Comparison of ENCODE assay signal across 30 cellular contexts in the genomic region with DNA sequence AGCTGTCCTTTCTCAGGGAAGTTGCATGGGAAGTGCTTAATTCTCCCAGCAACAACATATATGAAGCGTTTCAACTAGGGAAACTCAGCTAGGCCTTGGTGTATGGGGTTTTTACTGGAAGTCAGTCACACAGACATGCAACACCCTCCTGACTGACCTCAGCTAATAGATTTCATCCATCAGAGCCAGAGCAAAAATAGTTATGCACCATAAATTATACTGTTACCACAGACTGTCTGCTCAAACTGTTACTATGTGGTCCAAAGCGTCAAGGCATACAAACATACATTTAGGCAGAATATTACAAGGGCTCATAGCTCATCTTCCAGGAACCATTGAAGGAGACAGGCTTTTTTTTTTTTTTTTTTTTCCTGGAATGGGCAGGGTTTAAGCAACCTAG.
"Had no signal": no experiment of that assay in that cellular context is flagged by ENCODE, and none has a peak within 500 bp of the region (broad histone marks: within the 10 kb centered on the region; RNA-seq: fewer than 3 reads in every experiment).

No MANE protein-coding gene starts in this region.

- H3K9ac ChIP-seq: KMS-11 had no signal

- H3K4me1 Mint-ChIP-seq: activated B cell treated with CpG ODN at 0.5 μM for 24 hours; activated CD4-positive, alpha-beta T cell treated with anti-CD3 and anti-CD28 coated beads, Interleukin-2, amount 10 ng/mL, durations not matched to agents 24 days and 14 days; activated CD8-positive, alpha-beta memory T cell treated with anti-CD3 and anti-CD28 coated beads, Interleukin-2, amount 10 ng/mL, durations not matched to agents 7 days and 5 days; activated naive CD8-positive, alpha-beta T cell treated with anti-CD3 and anti-CD28 coated beads, Interleukin-2, amount 50 U/mL, for 24 hours; T-helper 17 cell had no signal

- H3K27ac Mint-ChIP-seq: activated B cell treated with CpG ODN at 0.5 μM for 24 hours; activated CD4-positive, alpha-beta T cell treated with anti-CD3 and anti-CD28 coated beads, Interleukin-2, amount 10 ng/mL, durations not matched to agents 24 days and 14 days; activated CD8-positive, alpha-beta memory T cell treated with anti-CD3 and anti-CD28 coated beads, Interleukin-2, amount 10 ng/mL, durations not matched to agents 7 days and 5 days; activated naive CD4-positive, alpha-beta T cell treated with anti-CD3 and anti-CD28 coated beads, Interleukin-2, amount 50 U/mL, for 72 hours; activated naive CD8-positive, alpha-beta T cell treated with anti-CD3 and anti-CD28 coated beads, Interleukin-2, amount 50 U/mL, for 24 hours; activated T-cell treated with anti-CD3 and anti-CD28 coated beads, Interleukin-2, amount 50 U/mL, for 24 hours; activated T-helper 1 cell treated with anti-CD3 and anti-CD28 coated beads, Interleukin-12 subunit alpha, Interleukin-12 subunit beta, Interleukin-2, Interleukin-4 antibody, amounts not matched to agents 30 ng/mL and 10 ng/mL and 1 ng/mL, durations not matched to agents 14 hours and 24 hours and 36 hours; T-helper 17 cell had no signal

- ATAC-seq: activated CD8-positive, alpha-beta memory T cell treated with anti-CD3 and anti-CD28 coated beads, Interleukin-2, amount 10 ng/mL, durations not matched to agents 7 days and 5 days; activated naive CD4-positive, alpha-beta T cell treated with anti-CD3 and anti-CD28 coated beads, Interleukin-2, amount 50 U/mL, for 72 hours; activated naive CD8-positive, alpha-beta T cell treated with anti-CD3 and anti-CD28 coated beads, Interleukin-2, amount 50 U/mL, for 24 hours; body of pancreas; T-helper 17 cell had no signal

- H3K4me1 ChIP-seq: ascending aorta, body of pancreas had no signal

- H3K27me3 ChIP-seq: ascending aorta, body of pancreas, MG63 had no signal

- H3K27me3 Mint-ChIP-seq: activated B cell treated with CpG ODN at 0.5 μM for 24 hours; activated CD4-positive, alpha-beta T cell treated with anti-CD3 and anti-CD28 coated beads, Interleukin-2, amount 10 ng/mL, durations not matched to agents 24 days and 14 days; activated CD8-positive, alpha-beta memory T cell treated with anti-CD3 and anti-CD28 coated beads, Interleukin-2, amount 10 ng/mL, durations not matched to agents 7 days and 5 days; activated naive CD8-positive, alpha-beta T cell treated with anti-CD3 and anti-CD28 coated beads, Interleukin-2, amount 50 U/mL, for 24 hours; activated T-cell treated with anti-CD3 and anti-CD28 coated beads, Interleukin-2, amount 50 U/mL, for 24 hours; T-helper 17 cell had no signal

- DNase-seq: activated B cell treated with CpG ODN at 0.5 μM for 24 hours; activated CD4-positive, alpha-beta T cell treated with anti-CD3 and anti-CD28 coated beads for 1 hour; activated CD4-positive, alpha-beta T cell treated with anti-CD3 and anti-CD28 coated beads, Interleukin-2, amount 10 ng/mL, durations not matched to agents 24 days and 14 days; activated CD4-positive, alpha-beta T cell treated with anti-CD3 and anti-CD28 coated beads, Interleukin-2, amount 50 U/mL, for 48 hours; activated CD8-positive, alpha-beta memory T cell treated with anti-CD3 and anti-CD28 coated beads, Interleukin-2, amount 10 ng/mL, durations not matched to agents 7 days and 5 days; activated effector memory CD4-positive, alpha-beta T cell treated with Interleukin-2 at 50 U/mL for 16 hours; activated naive CD4-positive, alpha-beta T cell; activated naive CD8-positive, alpha-beta T cell treated with anti-CD3 and anti-CD28 coated beads, Interleukin-2, amount 50 U/mL, for 24 hours; activated T-cell treated with anti-CD3 and anti-CD28 coated beads, Interleukin-2, amount 50 U/mL, for 24 hours; amniotic stem cell; body of pancreas; central memory CD4-positive, alpha-beta T cell; MG63; NCI-H1092; NCI-H1417; NCI-H1930; NCI-H2171; NCI-H2227 treated with DMSO at 0.1 percent for 48 hours; NCI-H446 treated with DMSO at 0.1 percent for 48 hours; NCI-H526; NCI-H774; PC-9; SIG-M5; T-helper 17 cell; T-helper 9 cell had no signal

- H3K4me2 ChIP-seq: KMS-11, PC-9 had no signal

- H3K27ac ChIP-seq: ascending aorta, body of pancreas, KMS-11, PC-9 had no signal

- H3K9me3 ChIP-seq: ascending aorta, body of pancreas, MG63 had no signal

- H3K36me3 ChIP-seq: ascending aorta, MG63 had no signal

- H3K36me3 Mint-ChIP-seq: activated CD8-positive, alpha-beta memory T cell treated with anti-CD3 and anti-CD28 coated beads, Interleukin-2, amount 10 ng/mL, durations not matched to agents 7 days and 5 days; activated naive CD4-positive, alpha-beta T cell treated with anti-CD3 and anti-CD28 coated beads, Interleukin-2, amount 50 U/mL, for 72 hours had no signal

- FAIRE-seq: bronchial epithelial cell had no signal

- H3K9me3 Mint-ChIP-seq: activated B cell treated with CpG ODN at 0.5 μM for 24 hours; activated CD4-positive, alpha-beta T cell treated with anti-CD3 and anti-CD28 coated beads, Interleukin-2, amount 10 ng/mL, durations not matched to agents 24 days and 14 days; activated naive CD8-positive, alpha-beta T cell treated with anti-CD3 and anti-CD28 coated beads, Interleukin-2, amount 50 U/mL, for 24 hours; activated T-cell treated with anti-CD3 and anti-CD28 coated beads, Interleukin-2, amount 50 U/mL, for 24 hours; activated T-helper 1 cell treated with anti-CD3 and anti-CD28 coated beads, Interleukin-12 subunit alpha, Interleukin-12 subunit beta, Interleukin-2, Interleukin-4 antibody, amounts not matched to agents 30 ng/mL and 10 ng/mL and 1 ng/mL, durations not matched to agents 14 hours and 24 hours and 36 hours had no signal

- H3K4me3 ChIP-seq: ascending aorta, body of pancreas, MG63, PC-9 had no signal

- H2AFZ ChIP-seq: PC-9 had no signal

- H3K4me3 Mint-ChIP-seq: activated B cell treated with CpG ODN at 0.5 μM for 24 hours; activated CD4-positive, alpha-beta T cell treated with anti-CD3 and anti-CD28 coated beads, Interleukin-2, amount 10 ng/mL, durations not matched to agents 24 days and 14 days; activated CD8-positive, alpha-beta memory T cell treated with anti-CD3 and anti-CD28 coated beads, Interleukin-2, amount 10 ng/mL, durations not matched to agents 7 days and 5 days; activated naive CD8-positive, alpha-beta T cell treated with anti-CD3 and anti-CD28 coated beads, Interleukin-2, amount 50 U/mL, for 24 hours; activated T-cell treated with anti-CD3 and anti-CD28 coated beads, Interleukin-2, amount 50 U/mL, for 24 hours; activated T-helper 1 cell treated with anti-CD3 and anti-CD28 coated beads, Interleukin-12 subunit alpha, Interleukin-12 subunit beta, Interleukin-2, Interleukin-4 antibody, amounts not matched to agents 30 ng/mL and 10 ng/mL and 1 ng/mL, durations not matched to agents 14 hours and 24 hours and 36 hours; T-helper 17 cell had no signal
